Comparison of ENCODE assay signal across 12 cellular contexts in the genomic region with DNA sequence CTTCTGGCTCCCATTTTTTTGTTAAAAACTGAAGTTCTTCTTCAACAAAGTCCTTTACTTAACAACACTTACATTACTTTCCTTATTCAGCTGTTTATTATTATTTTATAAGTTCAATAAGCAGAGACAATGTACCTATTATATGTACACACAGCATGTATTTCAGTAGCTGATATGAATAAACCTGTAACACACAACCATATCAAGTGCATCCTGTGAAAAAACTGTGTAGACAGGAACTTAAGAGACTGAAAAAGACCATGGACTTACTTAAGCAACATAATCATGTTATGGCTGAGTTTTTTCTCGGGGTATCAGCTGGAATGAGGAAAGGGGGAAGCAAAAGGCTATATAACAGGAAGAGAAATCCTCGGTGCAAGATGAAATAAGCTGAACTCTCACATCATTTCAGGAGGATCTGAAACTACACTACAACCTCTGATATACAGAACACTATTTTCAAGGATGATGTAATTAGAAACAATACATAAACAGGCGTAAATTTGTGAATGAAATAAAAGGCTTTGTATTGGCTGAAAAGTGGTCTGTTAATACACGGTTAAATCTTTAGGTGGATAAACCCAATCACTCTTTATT.
A peak's percentile ranks its signal among the peaks of the same experiment; 100 is the strongest.
DNase-seq lines count a peak whose midpoint lies in the region; ATAC-seq and TF ChIP-seq lines count a peak whose summit lies in the region.
"Had no signal": no experiment of that assay in that cellular context is flagged by ENCODE, and none has a peak within 500 bp of the region (broad histone marks: within the 10 kb centered on the region; RNA-seq: fewer than 3 reads in every experiment).

No MANE protein-coding gene starts in this region.

- DNase-seq in Right ventricle myocardium superior, result no peak
- no peak for DNase-seq in right atrium auricular region (ENCODE audit: low spot score)
- peak; percentile 30 for DNase-seq in NAMALWA (ENCODE audit: low spot score)
- DNase-seq in stimulated activated effector memory CD8-positive, alpha-beta T cell treated with anti-CD3 and anti-CD28 coated beads, Interleukin-12 subunit alpha, Interleukin-12 subunit beta, amount 100 ng/mL, for 72 hours (ENCODE audit: low spot score in 2 of 2), result no peak
- no peak for DNase-seq in dorsolateral prefrontal cortex
- no peak for DNase-seq in HUDEP-2 (lab: John Stamatoyannopoulos, UW; ENCODE audit: unreplicated experiment in 76 of 76)
- no peak for DNase-seq in DMS 273 treated with DMSO at 0.1 percent for 48 hours (lab: John Stamatoyannopoulos, UW)
- DNase-seq: activated CD4-positive, alpha-beta memory T cell treated with anti-CD3 and anti-CD28 coated beads for 36 hours; effector memory CD8-positive, alpha-beta T cell; hypothalamus had no signal

- H3K4me1 Mint-ChIP-seq in stimulated activated effector memory CD8-positive, alpha-beta T cell treated with anti-CD3 and anti-CD28 coated beads, Interleukin-12 subunit alpha, Interleukin-12 subunit beta, amount 100 ng/mL, for 72 hours, result peaks cover 14% of the 10 kb centered on the region

- peaks cover 22% of the 10 kb centered on the region for H3K36me3 ChIP-seq in right atrium auricular region

- intact Hi-C loops in Right ventricle myocardium superior (cut with DNase I), result loop anchor here (10.0 kb wide), 1 partner anchor 53 kb away; no protein-coding TSS in a partner anchor
- intact Hi-C loops in dorsolateral prefrontal cortex (cut with DNase I), result loop anchor here in 1 of 2 donors (10.0 kb wide), 1 partner anchor 47 kb away; no protein-coding TSS in a partner anchor

- H3K27ac ChIP-seq in right atrium auricular region, result no peak overlapping the region
- H3K27ac ChIP-seq in dorsolateral prefrontal cortex, result peak overlapping the region in 8 of 59 donors; percentile 0 to 38 (median 12)

- H3K36me3 Mint-ChIP-seq in stimulated activated effector memory CD8-positive, alpha-beta T cell treated with anti-CD3 and anti-CD28 coated beads, Interleukin-12 subunit alpha, Interleukin-12 subunit beta, amount 100 ng/mL, for 72 hours, result peaks cover 37% of the 10 kb centered on the region

- H3K9me3 ChIP-seq in right atrium auricular region, result no peaks in the 10 kb centered on the region

- H3K4me3 ChIP-seq in right atrium auricular region (no peak overlapping the region), dorsolateral prefrontal cortex (no peak overlapping the region)
- H3K4me3 ChIP-seq: skin epidermis had no signal

- H3K4me1 ChIP-seq in right atrium auricular region, result peaks cover 0 to 10% of the 10 kb centered on the region in 2 donors

- peak overlapping the region; percentile 32 for H3K27ac Mint-ChIP-seq in stimulated activated effector memory CD8-positive, alpha-beta T cell treated with anti-CD3 and anti-CD28 coated beads, Interleukin-12 subunit alpha, Interleukin-12 subunit beta, amount 100 ng/mL, for 72 hours
- H3K27ac Mint-ChIP-seq: activated CD4-positive, alpha-beta memory T cell treated with anti-CD3 and anti-CD28 coated beads for 36 hours had no signal

- no peak overlapping the region for H3K4me3 Mint-ChIP-seq in stimulated activated effector memory CD8-positive, alpha-beta T cell treated with anti-CD3 and anti-CD28 coated beads, Interleukin-12 subunit alpha, Interleukin-12 subunit beta, amount 100 ng/mL, for 72 hours
- H3K4me3 Mint-ChIP-seq: activated CD4-positive, alpha-beta memory T cell treated with anti-CD3 and anti-CD28 coated beads for 36 hours; effector memory CD8-positive, alpha-beta T cell had no signal

- no peak for TF ChIP-seq CTCF in right atrium auricular region (IDR thresholded peaks at IDR 0.05)
- no peak for TF ChIP-seq CTCF in dorsolateral prefrontal cortex (IDR thresholded peaks at IDR 0.05 in 54 of 56, conservative IDR thresholded peaks at IDR 0.05 in 2 of 56; ENCODE audit: low read depth in 1 of 56, partially characterized antibody in 56 of 56)

- H3K9me3 Mint-ChIP-seq in stimulated activated effector memory CD8-positive, alpha-beta T cell treated with anti-CD3 and anti-CD28 coated beads, Interleukin-12 subunit alpha, Interleukin-12 subunit beta, amount 100 ng/mL, for 72 hours, result no peaks in the 10 kb centered on the region
- H3K9me3 Mint-ChIP-seq: activated CD4-positive, alpha-beta memory T cell treated with anti-CD3 and anti-CD28 coated beads for 36 hours; effector memory CD8-positive, alpha-beta T cell had no signal

- H3K27me3 ChIP-seq in right atrium auricular region (no peaks in the 10 kb centered on the region), dorsolateral prefrontal cortex (no peaks in the 10 kb centered on the region)

- peak; percentile 48 for ATAC-seq in Right ventricle myocardium superior (ENCODE audit: poor library complexity)
- peak; percentile 53 for ATAC-seq in HG02840 (IDR thresholded peaks at IDR 0.05; ENCODE audit: low FRiP score, unreplicated experiment)
- no peak for ATAC-seq in stimulated activated effector memory CD8-positive, alpha-beta T cell treated with anti-CD3 and anti-CD28 coated beads, Interleukin-12 subunit alpha, Interleukin-12 subunit beta, amount 100 ng/mL, for 72 hours
- ATAC-seq: effector memory CD8-positive, alpha-beta T cell had no signal
